8 cellular contexts compared by ENCODE assay signal in genomic region chr5:181223729-181224389, GRCh38. TPM values are rescaled to one million over a fixed set of nuclear protein-coding genes. Genes with fewer than 3 reads are reported as not detected.
DNase-seq lines count a peak whose midpoint lies in the region; ATAC-seq and TF ChIP-seq lines count a peak whose summit lies in the region.

No MANE protein-coding gene starts in this region.

- H3K4me3 ChIP-seq in PC-9 = peak overlapping the region; percentile 68
- H3K4me3 ChIP-seq in ectodermal cell (ENCODE audit: insufficient read depth, low read depth, low read length) = peak overlapping the region; percentile 82
- H3K4me3 ChIP-seq in muscle layer of duodenum (ENCODE audit: low read depth in 1 of 2, low read length in 2 of 2) = peak overlapping the region; percentile 67 to 86

- no peak for ATAC-seq in GM21526 (IDR thresholded peaks at IDR 0.05; ENCODE audit: low FRiP score, unreplicated experiment)

- H2AFZ ChIP-seq in PC-9 = peak overlapping the region; percentile 75; the same call in 1 of the 2 replicates

- peaks cover 13% of the 10 kb centered on the region for H3K36me3 ChIP-seq in PC-9 (ENCODE audit: low read depth)
- H3K36me3 ChIP-seq in ectodermal cell (ENCODE audit: control insufficient read depth, insufficient read depth, low read length) = peaks cover 3% of the 10 kb centered on the region
- H3K36me3 ChIP-seq in muscle layer of duodenum (ENCODE audit: control insufficient read depth in 1 of 2, insufficient read depth in 2 of 2, low read length in 2 of 2) = peaks cover 0 to under 1% of the 10 kb centered on the region in 2 donors

- H3K9me2 ChIP-seq in PC-9 (ENCODE audit: insufficient read depth) = no peaks in the 10 kb centered on the region

- no TSS peak for BruUV-seq in PC-9 (replicated peaks; lab: Mats Ljungman, UMichigan)

- no peak for TF ChIP-seq CTCF in PC-9 (conservative IDR thresholded peaks at IDR 0.05)

- peaks cover 42% of the 10 kb centered on the region for H3K79me2 ChIP-seq in PC-9 (ENCODE audit: low read depth)

- H4K20me1 ChIP-seq in PC-9 (ENCODE audit: insufficient read depth) = no peaks in the 10 kb centered on the region

- H3F3A ChIP-seq in PC-9 (ENCODE audit: insufficient read depth, low read depth) = peaks cover 40% of the 10 kb centered on the region

- 4% methylated on average over 31 of the region's 31 CpGs for WGBS in ectodermal cell, 2 experiments

- peak; percentile 73 for DNase-seq in activated CD8-positive, alpha-beta memory T cell treated with anti-CD3 and anti-CD28 coated beads, Interleukin-2, amount 50 U/mL, for 48 hours
- no peak for DNase-seq in activated CD8-positive, alpha-beta memory T cell treated with anti-CD3 and anti-CD28 coated beads, Interleukin-2, amount 50 U/mL, for 4 hours
- DNase-seq in PC-9 = no peak
- DNase-seq in stimulated activated naive CD4-positive, alpha-beta T cell treated with Interleukin-2 at 50 U/mL for 16 hours (lab: John Stamatoyannopoulos, UW) = no peak
- no peak for DNase-seq in COLO668 (lab: John Stamatoyannopoulos, UW; ENCODE audit: unreplicated experiment)

- POLR2A ChIA-PET in PC-9 (lab: Charles Lee; ENCODE audit: unreplicated experiment) = interaction anchor here (0.5 to 1.4 kb wide), 6 partner anchors 16 to 39 kb away, joined by 5 to 18 read pairs (median 6); partner anchors contain the start of genes RACK1 and TRIM7

- H3K4me2 ChIP-seq in PC-9 = peak overlapping the region; percentile 91

- CTCF ChIA-PET in PC-9 (lab: Charles Lee) = interaction anchor here (0.5 to 0.6 kb wide), 2 partner anchors 35 to 39 kb away, joined by 3 read pairs; no protein-coding TSS in a partner anchor

- H3K27ac ChIP-seq in PC-9 (peak overlapping the region; percentile 89), ectodermal cell (ENCODE audit: insufficient read depth, low read depth, low read length, poor library complexity, severe bottlenecking) (peak overlapping the region; percentile 79), muscle layer of duodenum (ENCODE audit: low read length) (peak overlapping the region; percentile 83)

- intact Hi-C loops in PC-9 (cut with micrococcal nuclease; ENCODE audit: unreplicated experiment) = loop anchor here (1.0 to 10.0 kb wide), 3 partner anchors 20 to 419 kb away; partner anchors contain the start of genes MGAT1 and ZFP62

- no peaks in the 10 kb centered on the region for H3K9me3 ChIP-seq in PC-9 (ENCODE audit: insufficient read depth, low read depth)
- H3K9me3 ChIP-seq in ectodermal cell (ENCODE audit: control insufficient read depth, low read length) = no peaks in the 10 kb centered on the region
- H3K9me3 ChIP-seq in muscle layer of duodenum (ENCODE audit: control insufficient read depth in 1 of 2, low read length in 2 of 2) = no peaks in the 10 kb centered on the region

- H3K27me3 ChIP-seq in PC-9 (ENCODE audit: insufficient read depth, low read depth) (no peaks in the 10 kb centered on the region), ectodermal cell (ENCODE audit: control insufficient read depth, insufficient read depth, low read length, poor library complexity, severe bottlenecking) (no peaks in the 10 kb centered on the region), muscle layer of duodenum (ENCODE audit: low read depth, low read length) (no peaks in the 10 kb centered on the region)

- H3K4me1 ChIP-seq in PC-9 (replicated peaks; ENCODE audit: insufficient read depth) (peaks cover 15% of the 10 kb centered on the region; the same call in 1 of the 2 replicates), ectodermal cell (ENCODE audit: control insufficient read depth, insufficient read depth, low read length) (peaks cover 4% of the 10 kb centered on the region), muscle layer of duodenum (ENCODE audit: control insufficient read depth in 1 of 2, insufficient read depth in 2 of 2, low read length in 2 of 2) (peaks cover 8 to 19% of the 10 kb centered on the region in 2 donors)

RNA-seq across cellular contexts. Expression of gene TRIM41, which starts 0.8 kb away (rescaled TPM):
- total RNA-seq in PC-9 (2021) = 57.6 and 66.0 TPM in 2 replicates
- polyA plus RNA-seq in ectodermal cell (2013, experiment 1 of 4) = 34.7 TPM
- polyA plus RNA-seq in ectodermal cell (2013, experiment 2 of 4) = 33.6 TPM
- polyA plus RNA-seq in ectodermal cell (2013, experiment 3 of 4) = 24.6 TPM
- polyA plus RNA-seq in ectodermal cell (2013, experiment 4 of 4) = 32.7 TPM

RNA-seq across cellular contexts. Expression of gene TRIM7, which starts 18.9 kb away (rescaled TPM):
- total RNA-seq in PC-9 (2021) = 9.2 and 10.4 TPM in 2 replicates
- polyA plus RNA-seq in ectodermal cell (2013, experiment 1 of 4) = not detected
- polyA plus RNA-seq in ectodermal cell (2013, experiment 2 of 4) = not detected
- polyA plus RNA-seq in ectodermal cell (2013, experiment 3 of 4) = not detected
- not detected for polyA plus RNA-seq in ectodermal cell (2013, experiment 4 of 4)

RNA-seq across cellular contexts. Expression of gene RACK1, which starts 19.8 kb away (rescaled TPM):
- 2,373 and 2,766 TPM in 2 replicates for total RNA-seq in PC-9 (2021)
- polyA plus RNA-seq in ectodermal cell (2013, experiment 1 of 4) = 2,522 TPM
- polyA plus RNA-seq in ectodermal cell (2013, experiment 2 of 4) = 2,564 TPM
- polyA plus RNA-seq in ectodermal cell (2013, experiment 3 of 4) = 2,558 TPM
- polyA plus RNA-seq in ectodermal cell (2013, experiment 4 of 4) = 2,793 TPM

RNA-seq across cellular contexts. Expression of gene TRIM52, which starts 37.1 kb away (rescaled TPM):
- total RNA-seq in PC-9 (2021) = 15.2 and 15.7 TPM in 2 replicates
- 7.6 TPM for polyA plus RNA-seq in ectodermal cell (2013, experiment 1 of 4)
- polyA plus RNA-seq in ectodermal cell (2013, experiment 2 of 4) = 8.3 TPM
- 8.0 TPM for polyA plus RNA-seq in ectodermal cell (2013, experiment 3 of 4)
- polyA plus RNA-seq in ectodermal cell (2013, experiment 4 of 4) = 7.6 TPM
